13 cellular contexts compared by ENCODE assay signal in genomic region chr18:44973282-44973681, GRCh38.
DNase-seq lines count a peak whose midpoint lies in the region; ATAC-seq and TF ChIP-seq lines count a peak whose summit lies in the region.
"Had no signal": no experiment of that assay in that cellular context is flagged by ENCODE, and none has a peak within 500 bp of the region (broad histone marks: within the 10 kb centered on the region; RNA-seq: fewer than 3 reads in every experiment).

No MANE protein-coding gene starts in this region.

- no peak overlapping the region for H3K4me3 ChIP-seq in heart right ventricle
- H3K4me3 ChIP-seq in right atrium auricular region, result no peak overlapping the region
- H3K4me3 ChIP-seq in Peyer's patch, result no peak overlapping the region
- H3K4me3 ChIP-seq in ovary, result no peak overlapping the region
- H3K4me3 ChIP-seq: colonic mucosa, tibial artery had no signal

- no peaks in the 10 kb centered on the region for H3K9me3 Mint-ChIP-seq in stimulated activated effector memory CD8-positive, alpha-beta T cell treated with anti-CD3 and anti-CD28 coated beads, Interleukin-12 subunit alpha, Interleukin-12 subunit beta, amount 100 ng/mL, for 72 hours
- H3K9me3 Mint-ChIP-seq: activated T-helper 17 cell treated with anti-CD3 and anti-CD28 coated beads, Interleukin-2, amount 50 U/mL, for 72 hours; CD4-positive, alpha-beta T cell had no signal

- H3K36me3 ChIP-seq in heart right ventricle, result no peaks in the 10 kb centered on the region
- no peaks in the 10 kb centered on the region for H3K36me3 ChIP-seq in right atrium auricular region
- no peaks in the 10 kb centered on the region for H3K36me3 ChIP-seq in Peyer's patch
- H3K36me3 ChIP-seq in ovary, result no peaks in the 10 kb centered on the region
- H3K36me3 ChIP-seq: colonic mucosa, tibial artery had no signal

- H3K4me3 Mint-ChIP-seq in stimulated activated effector memory CD8-positive, alpha-beta T cell treated with anti-CD3 and anti-CD28 coated beads, Interleukin-12 subunit alpha, Interleukin-12 subunit beta, amount 100 ng/mL, for 72 hours, result no peak overlapping the region
- H3K4me3 Mint-ChIP-seq: activated T-helper 17 cell treated with anti-CD3 and anti-CD28 coated beads, Interleukin-2, amount 50 U/mL, for 72 hours; CD4-positive, alpha-beta T cell had no signal

- H3K27ac ChIP-seq in heart right ventricle (no peak overlapping the region), right atrium auricular region (no peak overlapping the region), Peyer's patch (no peak overlapping the region), ovary (no peak overlapping the region)
- H3K27ac ChIP-seq: colonic mucosa, tibial artery had no signal

- peak overlapping the region; percentile 56 for H3K27ac Mint-ChIP-seq in stimulated activated effector memory CD8-positive, alpha-beta T cell treated with anti-CD3 and anti-CD28 coated beads, Interleukin-12 subunit alpha, Interleukin-12 subunit beta, amount 100 ng/mL, for 72 hours
- H3K27ac Mint-ChIP-seq: activated T-helper 17 cell treated with anti-CD3 and anti-CD28 coated beads, Interleukin-2, amount 50 U/mL, for 72 hours; CD4-positive, alpha-beta T cell had no signal

- no peak for ATAC-seq in heart right ventricle
- no peak for ATAC-seq in stimulated activated effector memory CD8-positive, alpha-beta T cell treated with anti-CD3 and anti-CD28 coated beads, Interleukin-12 subunit alpha, Interleukin-12 subunit beta, amount 100 ng/mL, for 72 hours
- ATAC-seq: activated T-helper 17 cell treated with anti-CD3 and anti-CD28 coated beads, Interleukin-2, amount 50 U/mL, for 72 hours had no signal

- DNase-seq in heart right ventricle (no peak), right atrium auricular region (ENCODE audit: low spot score) (no peak), Peyer's patch (peak in 1 of 3 donors; percentile 53), fibroblast of peridontal ligament (ENCODE audit: extremely low read depth) (peak; percentile 19), NCI-H2227 (lab: John Stamatoyannopoulos, UW; ENCODE audit: unreplicated experiment) (no peak), ovary (no peak), Kasumi-1 (lab: John Stamatoyannopoulos, UW) (no peak)
- no peak for DNase-seq in stimulated activated effector memory CD8-positive, alpha-beta T cell treated with anti-CD3 and anti-CD28 coated beads, Interleukin-12 subunit alpha, Interleukin-12 subunit beta, amount 100 ng/mL, for 72 hours (ENCODE audit: low spot score in 2 of 2)
- DNase-seq: CD4-positive, alpha-beta T cell; colonic mucosa; NCI-H1436 treated with DMSO at 0.1 percent for 48 hours; tibial artery had no signal

- TF ChIP-seq EP300 in ovary (IDR thresholded peaks at IDR 0.05), result no peak

- intact Hi-C loops in heart right ventricle (cut with DNase I) (no loop called here), ovary (cut with DNase I) (no loop called here)

- TF ChIP-seq POLR2A in Peyer's patch (IDR thresholded peaks at IDR 0.05) (no peak), ovary (IDR thresholded peaks at IDR 0.05) (no peak)

- H3K4me1 Mint-ChIP-seq in stimulated activated effector memory CD8-positive, alpha-beta T cell treated with anti-CD3 and anti-CD28 coated beads, Interleukin-12 subunit alpha, Interleukin-12 subunit beta, amount 100 ng/mL, for 72 hours, result peaks cover 10% of the 10 kb centered on the region
- H3K4me1 Mint-ChIP-seq: activated T-helper 17 cell treated with anti-CD3 and anti-CD28 coated beads, Interleukin-2, amount 50 U/mL, for 72 hours had no signal

- 86 to 93% methylated on average over 2 of the region's 2 CpGs for WGBS in heart right ventricle, 2 donors
- WGBS in ovary, 3 donors, result 91 to 94% (median 92%) methylated on average over 2 of the region's 2 CpGs

- H3K9me3 ChIP-seq in heart right ventricle, result no peaks in the 10 kb centered on the region
- H3K9me3 ChIP-seq in right atrium auricular region, result no peaks in the 10 kb centered on the region
- no peaks in the 10 kb centered on the region for H3K9me3 ChIP-seq in Peyer's patch
- no peaks in the 10 kb centered on the region for H3K9me3 ChIP-seq in ovary
- H3K9me3 ChIP-seq: colonic mucosa, tibial artery had no signal

- H3K4me1 ChIP-seq in heart right ventricle (peaks cover 0 to 19% (median 2%) of the 10 kb centered on the region in 9 donors), right atrium auricular region (peaks cover 0 to 6% of the 10 kb centered on the region in 2 donors), Peyer's patch (no peaks in the 10 kb centered on the region), ovary (ENCODE audit: insufficient read depth) (peaks cover 7% of the 10 kb centered on the region)
- H3K4me1 ChIP-seq: colonic mucosa had no signal

- H3K36me3 Mint-ChIP-seq in stimulated activated effector memory CD8-positive, alpha-beta T cell treated with anti-CD3 and anti-CD28 coated beads, Interleukin-12 subunit alpha, Interleukin-12 subunit beta, amount 100 ng/mL, for 72 hours, result peaks cover 16% of the 10 kb centered on the region

- TF ChIP-seq CTCF in heart right ventricle (IDR thresholded peaks at IDR 0.05), result peak in 7 of 9 donors; percentile 13 to 42 (median 22)
- no peak for TF ChIP-seq CTCF in right atrium auricular region (IDR thresholded peaks at IDR 0.05)
- peak in 4 of 6 experiments; percentile 9 to 31 (median 20) for TF ChIP-seq CTCF in Peyer's patch (IDR thresholded peaks at IDR 0.05)
- no peak for TF ChIP-seq CTCF in ovary (IDR thresholded peaks at IDR 0.05)

- H3K27me3 ChIP-seq in heart right ventricle (no peaks in the 10 kb centered on the region), right atrium auricular region (no peaks in the 10 kb centered on the region), Peyer's patch (no peaks in the 10 kb centered on the region), ovary (no peaks in the 10 kb centered on the region)
- H3K27me3 ChIP-seq: colonic mucosa, tibial artery had no signal

Comparison
In these comparisons a context has a peak if more than half of its experiments do, and no peak if none do; other contexts are left out.
1. CTCF ChIP-seq: peak in heart right ventricle (7 of 9) and Peyer's patch (4 of 6); none in right atrium auricular region (0 of 2) and ovary (0 of 3).